13 cellular contexts compared by ENCODE assay signal in genomic region chrX:41377624-41378023, GRCh38. TPM values are rescaled to one million over a fixed set of nuclear protein-coding genes. Genes with fewer than 3 reads are reported as not detected.
DNase-seq lines count a peak whose midpoint lies in the region; ATAC-seq and TF ChIP-seq lines count a peak whose summit lies in the region.
"Had no signal": no experiment of that assay in that cellular context is flagged by ENCODE, and none has a peak within 500 bp of the region (broad histone marks: within the 10 kb centered on the region; RNA-seq: fewer than 3 reads in every experiment).

No MANE protein-coding gene starts in this region.

- H3K27ac ChIP-seq in uterus = no peak overlapping the region
- H3K27ac ChIP-seq: adrenal gland had no signal

- TF ChIP-seq CTCF in GM10266 (IDR thresholded peaks at IDR 0.05; ENCODE audit: control insufficient read depth, insufficient read depth, low read depth, missing control alignments) (no peak), WTC11 (IDR thresholded peaks at IDR 0.05) (no peak), uterus (IDR thresholded peaks at IDR 0.05) (no peak)

- H3K4me3 ChIP-seq in uterus = no peak overlapping the region
- H3K4me3 ChIP-seq: adrenal gland had no signal

- intact Hi-C loops in posterior vena cava (cut with DNase I) (no loop called here), uterus (cut with DNase I; ENCODE audit: low total_unique reads) (no loop called here)

- H3K36me3 Mint-ChIP-seq in activated T-cell treated with anti-CD3 and anti-CD28 coated beads, Interleukin-2, amount 50 U/mL, for 24 hours (ENCODE audit: low read depth) = no peaks in the 10 kb centered on the region
- H3K36me3 Mint-ChIP-seq in WTC11 = no peaks in the 10 kb centered on the region

- POLR2A ChIA-PET in WTC11 (lab: Charles Lee) = no interaction called here

- CTCF ChIA-PET in WTC11 (lab: Charles Lee) = no interaction called here

- H3K4me1 ChIP-seq in uterus = no peaks in the 10 kb centered on the region
- H3K4me1 ChIP-seq: adrenal gland had no signal

- no peaks in the 10 kb centered on the region for H3K9me3 Mint-ChIP-seq in activated T-cell treated with anti-CD3 and anti-CD28 coated beads, Interleukin-2, amount 50 U/mL, for 24 hours
- no peaks in the 10 kb centered on the region for H3K9me3 Mint-ChIP-seq in WTC11

- DNase-seq in GM10266 (ENCODE audit: extremely low spot score) (peak; percentile 14), posterior vena cava (ENCODE audit: low spot score) (peak; percentile 79), WTC11 (ENCODE audit: low spot score) (no peak), COR-L47 (lab: John Stamatoyannopoulos, UW) (no peak), uterus (no peak), NCI-H1092 treated with DMSO at 0.1 percent for 48 hours (lab: John Stamatoyannopoulos, UW) (no peak)
- peak; percentile 68 for DNase-seq in activated T-cell treated with anti-CD3 and anti-CD28 coated beads, Interleukin-2, amount 50 U/mL, for 24 hours
- DNase-seq: adrenal gland, erythroblast, NCI-H1105, NCI-H345 had no signal

- H3K9me3 ChIP-seq in uterus = no peaks in the 10 kb centered on the region
- H3K9me3 ChIP-seq: adrenal gland had no signal

- no peaks in the 10 kb centered on the region for H3K27me3 ChIP-seq in uterus

- no peaks in the 10 kb centered on the region for H3K36me3 ChIP-seq in uterus
- H3K36me3 ChIP-seq: adrenal gland had no signal

- ATAC-seq in GM21360 (IDR thresholded peaks at IDR 0.05; ENCODE audit: unreplicated experiment) = peak; percentile 87
- ATAC-seq in WTC11 = no peak
- ATAC-seq: HepG2 had no signal

- H3K27me3 Mint-ChIP-seq in activated T-cell treated with anti-CD3 and anti-CD28 coated beads, Interleukin-2, amount 50 U/mL, for 24 hours = no peaks in the 10 kb centered on the region
- no peaks in the 10 kb centered on the region for H3K27me3 Mint-ChIP-seq in WTC11 (ENCODE audit: low read depth)

- peak overlapping the region; percentile 9 for H3K4me3 Mint-ChIP-seq in activated T-cell treated with anti-CD3 and anti-CD28 coated beads, Interleukin-2, amount 50 U/mL, for 24 hours
- H3K4me3 Mint-ChIP-seq in WTC11 = no peak overlapping the region

- peaks cover 16% of the 10 kb centered on the region for H3K4me1 Mint-ChIP-seq in activated T-cell treated with anti-CD3 and anti-CD28 coated beads, Interleukin-2, amount 50 U/mL, for 24 hours (ENCODE audit: low read depth)
- H3K4me1 Mint-ChIP-seq in WTC11 = peaks cover 5% of the 10 kb centered on the region

- H3K27ac Mint-ChIP-seq in activated T-cell treated with anti-CD3 and anti-CD28 coated beads, Interleukin-2, amount 50 U/mL, for 24 hours = peak overlapping the region; percentile 84
- H3K27ac Mint-ChIP-seq in WTC11 = no peak overlapping the region

- no peak for TF ChIP-seq POLR2A in uterus (IDR thresholded peaks at IDR 0.05)

TF ChIP-seq in WTC11, 78 proteins besides CTCF, POLR2A, EP300 and RAD21:
- no peak for TF ChIP-seq SMAD4 (CRISPR knock-in tag; IDR thresholded peaks at IDR 0.05)
- no peak for TF ChIP-seq FOXJ3 (CRISPR knock-in tag; IDR thresholded peaks at IDR 0.05; ENCODE audit: borderline replicate concordance)
- no peak for TF ChIP-seq NR2C2 (CRISPR knock-in tag; IDR thresholded peaks at IDR 0.05)
- TF ChIP-seq KAT7 (CRISPR knock-in tag; IDR thresholded peaks at IDR 0.05; ENCODE audit: borderline replicate concordance) = no peak
- TF ChIP-seq MYBL2 (CRISPR knock-in tag; IDR thresholded peaks at IDR 0.05) = no peak
- TF ChIP-seq STAT6 (CRISPR knock-in tag; conservative IDR thresholded peaks at IDR 0.05; ENCODE audit: low read depth) = no peak
- TF ChIP-seq ZNF425 (CRISPR knock-in tag; conservative IDR thresholded peaks at IDR 0.05) = no peak
- no peak for TF ChIP-seq TEAD1 (CRISPR knock-in tag; IDR thresholded peaks at IDR 0.05)
- no peak for TF ChIP-seq IRF1 (CRISPR knock-in tag; IDR thresholded peaks at IDR 0.05)
- no peak for TF ChIP-seq FOXP1 (CRISPR knock-in tag; IDR thresholded peaks at IDR 0.05; ENCODE audit: borderline replicate concordance)
- no peak for TF ChIP-seq ZBTB43 (CRISPR knock-in tag; IDR thresholded peaks at IDR 0.05)

RNA-seq across cellular contexts. Expression of gene DDX3X, which starts 43.7 kb away (rescaled TPM):
- 100 to 1,000 TPM; 251 to 310 TPM for total RNA-seq in posterior vena cava
- total RNA-seq in WTC11 (2021) = 228 to 250 TPM (median 236 TPM) in 3 replicates
- total RNA-seq in uterus = 100 to 1,000 TPM; 124 to 387 (median 268) TPM

Comparison
In these comparisons a context has a peak if more than half of its experiments do, and no peak if none do; other contexts are left out.
1. DNase-seq: peak in GM10266 (single experiment), activated T-cell treated with anti-CD3 and anti-CD28 coated beads, Interleukin-2, amount 50 U/mL, for 24 hours (single experiment) and posterior vena cava (single experiment); none in WTC11 (single experiment), COR-L47 (single experiment), uterus (0 of 2) and NCI-H1092 treated with DMSO at 0.1 percent for 48 hours (single experiment).